23 cellular contexts compared by ENCODE assay signal in genomic region chr3:46634856-46635255, GRCh38. TPM values are rescaled to one million over a fixed set of nuclear protein-coding genes. Genes with fewer than 3 reads are reported as not detected.
DNase-seq lines count a peak whose midpoint lies in the region; ATAC-seq, FAIRE-seq and TF ChIP-seq lines count a peak whose summit lies in the region.
"Had no signal": no experiment of that assay in that cellular context is flagged by ENCODE, and none has a peak within 500 bp of the region (broad histone marks: within the 10 kb centered on the region; RNA-seq: fewer than 3 reads in every experiment).

No MANE protein-coding gene starts in this region.

- no peak overlapping the region for H2BK5ac ChIP-seq in trophoblast cell (ENCODE audit: low read depth, low read length, poor library complexity)

- no peak for TF ChIP-seq EP300 in HepG2 (IDR thresholded peaks at IDR 0.05; ENCODE audit: low read depth in 2 of 2, low read length in 2 of 2)
- TF ChIP-seq EP300 in HepG2 (CRISPR knock-in tag; IDR thresholded peaks at IDR 0.05; ENCODE audit: borderline replicate concordance) = no peak

- TF ChIP-seq RAD21 in HepG2 (CRISPR knock-in tag; IDR thresholded peaks at IDR 0.05) = no peak

- no peaks in the 10 kb centered on the region for H3K36me3 ChIP-seq in BLaER1
- no peaks in the 10 kb centered on the region for H3K36me3 ChIP-seq in HepG2 (replicated peaks in 1 of 2; ENCODE audit: control insufficient read depth in 1 of 2, insufficient read depth in 2 of 2, low read length in 2 of 2)
- no peaks in the 10 kb centered on the region for H3K36me3 ChIP-seq in spleen
- H3K36me3 ChIP-seq in trophoblast cell (ENCODE audit: control insufficient read depth in 1 of 2, insufficient read depth in 2 of 2, low read length in 2 of 2) = no peaks in the 10 kb centered on the region

- no peak overlapping the region for H2BK12ac ChIP-seq in trophoblast cell (ENCODE audit: low read length)

- H3K27me3 ChIP-seq in BLaER1 (no peaks in the 10 kb centered on the region), HepG2 (ENCODE audit: control insufficient read depth in 1 of 2, insufficient read depth in 2 of 2, low read length in 2 of 2) (no peaks in the 10 kb centered on the region; a peak in 1 of 5 replicates), spleen (replicated peaks in 1 of 7) (no peaks in the 10 kb centered on the region), trophoblast cell (ENCODE audit: insufficient read depth, low read length) (no peaks in the 10 kb centered on the region)

- no peak overlapping the region for H3K18ac ChIP-seq in trophoblast cell (ENCODE audit: low read length)

- H3K14ac ChIP-seq in trophoblast cell (ENCODE audit: low read length) = no peak overlapping the region

- 62% methylated on average over 3 of the region's 3 CpGs for WGBS in HepG2 (ENCODE audit: low lambda C conversion rate)
- 29 to 46% (median 43%) methylated on average over 3 of the region's 3 CpGs for WGBS in spleen, 5 donors
- WGBS in trophoblast cell (ENCODE audit: extremely low coverage, insufficient coverage, insufficient read length) = no CpG with 5 or more reads among the region's 3 CpGs

- no peak overlapping the region for H2AK5ac ChIP-seq in trophoblast cell (ENCODE audit: low read length)

- no peaks in the 10 kb centered on the region for H3K9me3 ChIP-seq in BLaER1
- H3K9me3 ChIP-seq in HepG2 (ENCODE audit: low read length) = no peaks in the 10 kb centered on the region
- H3K9me3 ChIP-seq in spleen = peaks cover 0 to 9% (median 4%) of the 10 kb centered on the region in 8 donors
- no peaks in the 10 kb centered on the region for H3K9me3 ChIP-seq in trophoblast cell (ENCODE audit: insufficient read depth, low read depth, low read length)
- H3K9me3 ChIP-seq: A549 had no signal

- no peaks in the 10 kb centered on the region for H3K79me2 ChIP-seq in HepG2 (ENCODE audit: insufficient read depth, low read length)
- H3K79me2 ChIP-seq in trophoblast cell (ENCODE audit: control insufficient read depth, insufficient read depth, low read length, poor library complexity) = no peaks in the 10 kb centered on the region

- DNase-seq in MV-4-11 (lab: John Stamatoyannopoulos, UW) (peak; percentile 66), HepG2 (ENCODE audit: low spot score) (no peak), spleen (peak; percentile 82), trophoblast cell (no peak)
- DNase-seq: AML-193; CD8-positive, alpha-beta memory T cell; COR-L47; DMS 273 treated with DMSO at 0.1 percent for 48 hours; DMS53; HCEC 1CT; IMR-90 had no signal

- no peak overlapping the region for H3K27ac ChIP-seq in BLaER1
- H3K27ac ChIP-seq in HepG2 (ENCODE audit: extremely low read length, insufficient read depth, low read length) = no peak overlapping the region
- H3K27ac ChIP-seq in spleen = peak overlapping the region in 7 of 8 donors; percentile 42 to 74 (median 55)
- H3K27ac ChIP-seq in trophoblast cell (ENCODE audit: low read depth, low read length) = no peak overlapping the region
- H3K27ac ChIP-seq: 22Rv1, A549 had no signal

- no peak overlapping the region for H4K8ac ChIP-seq in trophoblast cell (ENCODE audit: low read depth, low read length)

- H4K91ac ChIP-seq in trophoblast cell (ENCODE audit: low read depth, low read length) = no peak overlapping the region

- TF ChIP-seq CTCF in HepG2 (CRISPR knock-in tag; IDR thresholded peaks at IDR 0.05) = no peak
- no peak for TF ChIP-seq CTCF in spleen (IDR thresholded peaks at IDR 0.05 in 8 of 11, conservative IDR thresholded peaks at IDR 0.05 in 3 of 11)

- peaks cover 27% of the 10 kb centered on the region for H3K4me1 ChIP-seq in BLaER1
- peaks cover 7% of the 10 kb centered on the region for H3K4me1 ChIP-seq in HepG2 (ENCODE audit: insufficient read depth, low read length)
- peaks cover 9 to 37% (median 20%) of the 10 kb centered on the region in 6 donors for H3K4me1 ChIP-seq in spleen
- H3K4me1 ChIP-seq in trophoblast cell (ENCODE audit: control insufficient read depth in 1 of 2, insufficient read depth in 2 of 2, low read length in 2 of 2) = peaks cover 3% of the 10 kb centered on the region in 2 experiments
- H3K4me1 ChIP-seq: A549 had no signal

- no peak overlapping the region for H3K4ac ChIP-seq in trophoblast cell (ENCODE audit: low read depth, low read length)

- intact Hi-C loops in HepG2 (cut with micrococcal nuclease; ENCODE audit: unreplicated experiment) (no loop called here), spleen (cut with DNase I; ENCODE audit: low total_unique reads) (no loop called here)

- BruUV-seq in HepG2 (replicated peaks; lab: Mats Ljungman, UMichigan) = no TSS peak

- no peaks in the 10 kb centered on the region for H3K79me1 ChIP-seq in trophoblast cell (ENCODE audit: low read length)

- POLR2A ChIA-PET in HepG2 (lab: Yijun Ruan, JAX) = no interaction called here

- no peak overlapping the region for H3K9ac ChIP-seq in BLaER1
- no peak overlapping the region for H3K9ac ChIP-seq in HepG2 (ENCODE audit: insufficient read depth, low read depth, low read length)
- no peak overlapping the region for H3K9ac ChIP-seq in trophoblast cell (ENCODE audit: low read length)

- no peak overlapping the region for H2BK120ac ChIP-seq in trophoblast cell (ENCODE audit: insufficient read depth, low read length, poor library complexity)

- no peak for ATAC-seq in HepG2
- ATAC-seq in HG03521 (IDR thresholded peaks at IDR 0.05; ENCODE audit: unreplicated experiment) = no peak
- ATAC-seq in HG02759 (IDR thresholded peaks at IDR 0.05; ENCODE audit: unreplicated experiment) = no peak
- ATAC-seq: A549, GM23338, K562 had no signal

- CTCF ChIA-PET in HepG2 (lab: Yijun Ruan, JAX; ENCODE audit: low intra/inter-chr PET ratio, low total read pairs) = no interaction called here

- TF ChIP-seq POLR2A in HepG2 (IDR thresholded peaks at IDR 0.05; ENCODE audit: insufficient read depth in 1 of 2, low read depth in 2 of 2, low read length in 2 of 2) (no peak), spleen (IDR thresholded peaks at IDR 0.05) (no peak)

- H3K23ac ChIP-seq in trophoblast cell (ENCODE audit: low read length) = no peak overlapping the region

- no peak overlapping the region for H2AFZ ChIP-seq in HepG2 (ENCODE audit: low read length)
- no peak overlapping the region for H2AFZ ChIP-seq in trophoblast cell (ENCODE audit: insufficient read depth, low read length, poor library complexity)
- H2AFZ ChIP-seq: GM23338 had no signal

- H4K20me1 ChIP-seq in BLaER1 (no peaks in the 10 kb centered on the region), HepG2 (ENCODE audit: insufficient read depth, low read length) (no peaks in the 10 kb centered on the region)

- no peak overlapping the region for H3K4me3 ChIP-seq in BLaER1
- H3K4me3 ChIP-seq in HepG2 (replicated peaks in 1 of 3; ENCODE audit: insufficient read depth in 1 of 3, low read depth in 2 of 3, low read length in 3 of 3) = no peak overlapping the region
- no peak overlapping the region for H3K4me3 ChIP-seq in spleen
- H3K4me3 ChIP-seq in trophoblast cell (ENCODE audit: low read depth, low read length) = no peak overlapping the region
- H3K4me3 ChIP-seq: A549, GM23338, K562 had no signal

- in situ Hi-C loops in HepG2 (cut with HindIII; ENCODE audit: extremely low pct_ligation_motif_present, low pct_unique_long_range_greater_than_20kb) = no loop called here

- H4K12ac ChIP-seq in trophoblast cell (ENCODE audit: low read depth, low read length) = no peak overlapping the region

- no peak for FAIRE-seq in HepG2 (lab: Jason Lieb, UNC)
- FAIRE-seq: A549, G401.6, GM12891, H54, K562 had no signal

- H3K4me2 ChIP-seq in BLaER1 = peak overlapping the region; percentile 22; the same call in 1 of the 2 replicates
- no peak overlapping the region for H3K4me2 ChIP-seq in HepG2 (ENCODE audit: low read depth, low read length)
- no peak overlapping the region for H3K4me2 ChIP-seq in trophoblast cell (ENCODE audit: low read length)
- H3K4me2 ChIP-seq: A549, GM23338 had no signal

RNA-seq across cellular contexts. Expression of gene FAM240A, which starts 22.5 kb away (rescaled TPM):
- total RNA-seq in HepG2 (2016; rRNA removed; fragmentation: Illumina TruSeq; extraction: Trizol) (not detected in 2 replicates), spleen (not detected)
- total RNA-seq in HepG2 (2016; cell fraction: cytosol; rRNA removed; fragmentation: Illumina TruSeq; extraction: Trizol; ENCODE audit: low read depth) = not detected in 2 replicates
- not detected in 2 replicates for total RNA-seq in HepG2 (2016; cell fraction: insoluble cytoplasmic fraction; rRNA removed; fragmentation: Illumina TruSeq; extraction: Trizol)
- not detected in 2 replicates for total RNA-seq in HepG2 (2016; cell fraction: membrane; rRNA removed; fragmentation: Illumina TruSeq; extraction: Trizol)
- total RNA-seq in HepG2 (2016; cell fraction: nucleus; rRNA removed; fragmentation: Illumina TruSeq; extraction: Trizol) = not detected in 2 replicates
- polyA plus RNA-seq in HepG2 (2011; rRNA removed) (not detected in 2 replicates), spleen (under 1 TPM in 1 of 3 donors, not detected in 2; 0.13 TPM)
- polyA plus RNA-seq in HepG2 (2011; cell fraction: cytosol; rRNA removed) = not detected in 2 replicates
- polyA plus RNA-seq in HepG2 (2011; cell fraction: nucleus; rRNA removed) = not detected in 2 replicates
- polyA plus RNA-seq in HepG2 (2012) = not detected in 2 replicates
- polyA plus RNA-seq in HepG2 (2016; cell fraction: cytosol; fragmentation: Illumina TruSeq; extraction: Trizol; ENCODE audit: low read depth) = not detected in 2 replicates
- polyA plus RNA-seq in HepG2 (2016; cell fraction: insoluble cytoplasmic fraction; fragmentation: Illumina TruSeq; extraction: Trizol; ENCODE audit: low read depth) = not detected in 2 replicates
- not detected in 2 replicates for polyA plus RNA-seq in HepG2 (2016; cell fraction: membrane; fragmentation: Illumina TruSeq; extraction: Trizol; ENCODE audit: low read depth)
- polyA plus RNA-seq in HepG2 (2016; cell fraction: nucleus; fragmentation: Illumina TruSeq; extraction: Trizol; ENCODE audit: insufficient read depth, low read depth) = not detected in 2 replicates
- not detected in 2 replicates for polyA minus RNA-seq in HepG2 (2011; rRNA and poly(A)+ RNA removed; ENCODE audit: low replicate concordance)
- not detected in 2 replicates for polyA minus RNA-seq in HepG2 (2011; cell fraction: cytosol; rRNA and poly(A)+ RNA removed)
- polyA minus RNA-seq in HepG2 (2011; cell fraction: nucleus; rRNA and poly(A)+ RNA removed) = not detected in 2 replicates
- not detected in 2 replicates for polyA plus RNA-seq in trophoblast cell (2013)
- total RNA-seq: CD8-positive, alpha-beta memory T cell; GM23338; HT-29; IMR-90; K562 had no signal
- polyA plus RNA-seq: A549; BJ; CD8-positive, alpha-beta memory T cell; IMR-90; K562 had no signal

RNA-seq across cellular contexts. Expression of gene ALS2CL, which starts 58.6 kb away (rescaled TPM):
- total RNA-seq in HepG2 (2016; rRNA removed; fragmentation: Illumina TruSeq; extraction: Trizol) (not detected in 2 replicates), spleen (10 to 100 TPM; 16.3 to 45.7 (median 29.8) TPM)
- total RNA-seq in HepG2 (2016; cell fraction: cytosol; rRNA removed; fragmentation: Illumina TruSeq; extraction: Trizol; ENCODE audit: low read depth) = not detected in 2 replicates
- not detected in 2 replicates for total RNA-seq in HepG2 (2016; cell fraction: insoluble cytoplasmic fraction; rRNA removed; fragmentation: Illumina TruSeq; extraction: Trizol)
- not detected in 2 replicates for total RNA-seq in HepG2 (2016; cell fraction: membrane; rRNA removed; fragmentation: Illumina TruSeq; extraction: Trizol)
- total RNA-seq in HepG2 (2016; cell fraction: nucleus; rRNA removed; fragmentation: Illumina TruSeq; extraction: Trizol) = not detected in 2 replicates
- polyA plus RNA-seq in HepG2 (2011; rRNA removed) (not detected in 2 replicates), spleen (10 to 100 TPM in 2 of 3 donors, 1 to 10 TPM in 1; 7.9 to 61.2 (median 34.9) TPM)
- not detected in 2 replicates for polyA plus RNA-seq in HepG2 (2011; cell fraction: cytosol; rRNA removed)
- 0.03 TPM in 1 of 2 replicates, not detected in the other for polyA plus RNA-seq in HepG2 (2011; cell fraction: nucleus; rRNA removed)
- not detected in 2 replicates for polyA plus RNA-seq in HepG2 (2012)
- not detected in 2 replicates for polyA plus RNA-seq in HepG2 (2016; cell fraction: cytosol; fragmentation: Illumina TruSeq; extraction: Trizol; ENCODE audit: low read depth)
- not detected in 2 replicates for polyA plus RNA-seq in HepG2 (2016; cell fraction: insoluble cytoplasmic fraction; fragmentation: Illumina TruSeq; extraction: Trizol; ENCODE audit: low read depth)
- not detected in 2 replicates for polyA plus RNA-seq in HepG2 (2016; cell fraction: membrane; fragmentation: Illumina TruSeq; extraction: Trizol; ENCODE audit: low read depth)
- polyA plus RNA-seq in HepG2 (2016; cell fraction: nucleus; fragmentation: Illumina TruSeq; extraction: Trizol; ENCODE audit: insufficient read depth, low read depth) = not detected in 2 replicates
- polyA minus RNA-seq in HepG2 (2011; rRNA and poly(A)+ RNA removed; ENCODE audit: low replicate concordance) = 20.4 TPM in 1 of 2 replicates, not detected in the other
- 0.20 TPM in 1 of 2 replicates, not detected in the other for polyA minus RNA-seq in HepG2 (2011; cell fraction: cytosol; rRNA and poly(A)+ RNA removed)
- polyA minus RNA-seq in HepG2 (2011; cell fraction: nucleus; rRNA and poly(A)+ RNA removed) = not detected in 2 replicates
- 11.3 and 13.5 TPM in 2 replicates for polyA plus RNA-seq in trophoblast cell (2013)

Comparison
In these comparisons a context has a peak if more than half of its experiments do, and no peak if none do; other contexts are left out.
1. H3K27ac ChIP-seq: peak in spleen (7 of 8); none in BLaER1 (single experiment), HepG2 (single experiment) and trophoblast cell (single experiment).
2. DNase-seq: peak in MV-4-11 (single experiment) and spleen (single experiment); none in HepG2 (single experiment) and trophoblast cell (0 of 2).
3. RNA of gene ALS2CL, which starts 58.6 kb away (total RNA-seq): 16.3 to 45.7 TPM in spleen; not detected in HepG2; every median in the first group is over 10 times any median in the second.